Comparison of ENCODE assay signal across 15 cellular contexts in genomic region chr1:118049981-118050380, GRCh38.
"Had no signal": no experiment of that assay in that cellular context is flagged by ENCODE, and none has a peak within 500 bp of the region (broad histone marks: within the 10 kb centered on the region; RNA-seq: fewer than 3 reads in every experiment).

No MANE protein-coding gene starts in this region.

- H3K27me3 ChIP-seq: brain microvascular endothelial cell, dorsolateral prefrontal cortex, neutrophil had no signal

- H3K9me3 ChIP-seq: neutrophil had no signal

- H3K36me3 ChIP-seq: brain microvascular endothelial cell, neutrophil had no signal

- H3K27ac ChIP-seq: brain microvascular endothelial cell, dorsolateral prefrontal cortex, neutrophil had no signal

- DNase-seq: activated CD4-positive, alpha-beta T cell treated with anti-CD3 and anti-CD28 coated beads, Interleukin-2, amount 50 U/mL, for 4 hours; activated effector memory CD4-positive, alpha-beta T cell treated with anti-CD3 and anti-CD28 coated beads, Interleukin-2, amount 50 U/mL, for 16 hours; activated naive CD4-positive, alpha-beta T cell treated with anti-CD3 and anti-CD28 coated beads, Interleukin-2, amount 50 U/mL, for 16 hours; activated T-cell treated with anti-CD3 and anti-CD28 coated beads, Interleukin-2, amount 50 U/mL, for 72 hours; aorta; brain microvascular endothelial cell; central memory CD4-positive, alpha-beta T cell; dorsolateral prefrontal cortex; foreskin melanocyte; stimulated activated CD4-positive, alpha-beta T cell treated with anti-CD3 and anti-CD28 coated beads, Interleukin-12 subunit alpha, Interleukin-12 subunit beta, amount 100 ng/mL, for 4 hours; stimulated activated CD4-positive, alpha-beta T cell treated with anti-CD3 and anti-CD28 coated beads, Interleukin-1b, Interleukin-23, amount 100 ng/mL, for 48 hours; stimulated activated naive CD8-positive, alpha-beta T cell treated with anti-CD3 and anti-CD28 coated beads, Interleukin-15, Interleukin-2, amounts not matched to agents 100 U/mL and 50 U/mL, for 24 hours; T-helper 2 cell had no signal

- H3K4me3 ChIP-seq: dorsolateral prefrontal cortex, lung had no signal
